ENCODE assay signal across 9 cellular contexts in the genomic region with DNA sequence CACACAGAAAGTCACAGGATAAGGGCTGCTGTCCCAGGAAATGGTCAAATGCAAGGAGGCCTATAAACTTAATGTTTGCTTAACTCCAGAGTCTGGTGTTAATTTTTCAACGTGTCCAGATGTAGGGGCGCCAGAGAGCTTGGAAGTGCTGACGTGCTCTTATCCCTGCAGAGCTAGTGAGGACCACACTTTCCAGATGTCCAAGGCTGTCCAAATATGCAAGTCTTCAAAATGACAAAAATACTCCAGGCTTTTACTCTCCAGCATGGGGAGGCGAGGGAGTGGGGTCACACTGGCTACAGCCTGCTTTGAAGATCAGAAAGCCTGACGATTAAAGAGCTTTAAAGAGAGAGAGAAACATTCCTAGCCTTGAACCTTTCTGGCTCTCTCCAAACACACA. TPM values are rescaled to one million over a fixed set of nuclear protein-coding genes. Genes with fewer than 3 reads are reported as not detected.
DNase-seq lines count a peak whose midpoint lies in the region; ATAC-seq, FAIRE-seq and TF ChIP-seq lines count a peak whose summit lies in the region.
"Had no signal": no experiment of that assay in that cellular context is flagged by ENCODE, and none has a peak within 500 bp of the region (broad histone marks: within the 10 kb centered on the region; RNA-seq: fewer than 3 reads in every experiment).

No MANE protein-coding gene starts in this region.

- H3F3A ChIP-seq in OCI-LY1 (ENCODE audit: insufficient read depth, low read length): no peaks in the 10 kb centered on the region

- H4K20me1 ChIP-seq in DND-41 (ENCODE audit: insufficient read depth, low read length) (no peaks in the 10 kb centered on the region), OCI-LY1 (ENCODE audit: insufficient read depth, low read length) (no peaks in the 10 kb centered on the region)

- H3K9me2 ChIP-seq in OCI-LY1 (ENCODE audit: low read depth, low read length): no peaks in the 10 kb centered on the region

- TF ChIP-seq CTCF in DND-41 (IDR thresholded peaks at IDR 0.05; ENCODE audit: borderline replicate concordance, extremely low read depth, low read length, poor library complexity, severe bottlenecking) (peak; percentile 35), OCI-LY1 (IDR thresholded peaks at IDR 0.05; ENCODE audit: low read length) (peak; percentile 19; the same call in 1 of the 2 replicates), esophagus muscularis mucosa (IDR thresholded peaks at IDR 0.05) (peak; percentile 15 to 42 (median 22)), pancreas (IDR thresholded peaks at IDR 0.05) (peak in 1 of 4 donors; percentile 10)

- FAIRE-seq in pancreas (lab: Jason Lieb, UNC): no peak

- H3K4me2 ChIP-seq in DND-41 (ENCODE audit: insufficient read depth, low read length) (no peak overlapping the region), OCI-LY1 (ENCODE audit: low read length) (no peak overlapping the region)

- no peak overlapping the region for H3K9ac ChIP-seq in DND-41 (ENCODE audit: low read depth, low read length)
- no peak overlapping the region for H3K9ac ChIP-seq in OCI-LY1 (ENCODE audit: low read length)

- H3K4me1 ChIP-seq in DND-41 (ENCODE audit: insufficient read depth, low read length) (no peaks in the 10 kb centered on the region), OCI-LY1 (ENCODE audit: insufficient read depth, low read length, severe bottlenecking) (no peaks in the 10 kb centered on the region), esophagus muscularis mucosa (peaks cover 23 to 42% (median 32%) of the 10 kb centered on the region in 4 donors), pancreas (peaks cover 6 to 9% (median 8%) of the 10 kb centered on the region in 3 donors)

- no peak overlapping the region for H3K27ac ChIP-seq in DND-41 (ENCODE audit: low read length)
- H3K27ac ChIP-seq in OCI-LY1 (ENCODE audit: low read depth, low read length, poor library complexity, severe bottlenecking): no peak overlapping the region
- peak overlapping the region in 2 of 4 donors; percentile 6 to 18 for H3K27ac ChIP-seq in esophagus muscularis mucosa (replicated peaks in 1 of 4)
- H3K27ac ChIP-seq in pancreas: no peak overlapping the region

- TF ChIP-seq EP300 in esophagus muscularis mucosa (IDR thresholded peaks at IDR 0.05): no peak

- H2AFZ ChIP-seq in DND-41 (ENCODE audit: low read depth, low read length): no peak overlapping the region
- H2AFZ ChIP-seq in OCI-LY1 (ENCODE audit: low read length): no peak overlapping the region

- ATAC-seq in DND-41 (ENCODE audit: insufficient read depth, low read depth) (no peak), pancreas (peak in 3 of 4 donors; percentile 52 to 59 (median 54)), HG02852 (IDR thresholded peaks at IDR 0.05; ENCODE audit: unreplicated experiment) (no peak), GM19463 (IDR thresholded peaks at IDR 0.05; ENCODE audit: unreplicated experiment) (no peak)

- intact Hi-C loops in esophagus muscularis mucosa (cut with DNase I): loop anchor here (5.0 kb wide), 1 partner anchor 174 kb away; a partner anchor contains a TSS
- intact Hi-C loops in pancreas (cut with DNase I): loop anchor here in 2 of 3 donors (5.0 to 10.0 kb wide), 2 partner anchors 151 to 269 kb away; no protein-coding TSS in a partner anchor

- H3K27me3 ChIP-seq in DND-41 (ENCODE audit: insufficient read depth, low read length, poor library complexity) (no peaks in the 10 kb centered on the region), OCI-LY1 (ENCODE audit: insufficient read depth, low read length) (no peaks in the 10 kb centered on the region), esophagus muscularis mucosa (no peaks in the 10 kb centered on the region), pancreas (no peaks in the 10 kb centered on the region)

- no peaks in the 10 kb centered on the region for H3K9me3 ChIP-seq in DND-41 (ENCODE audit: insufficient read depth, low read length, severe bottlenecking)
- no peaks in the 10 kb centered on the region for H3K9me3 ChIP-seq in OCI-LY1 (ENCODE audit: low read length)
- H3K9me3 ChIP-seq in esophagus muscularis mucosa: no peaks in the 10 kb centered on the region
- H3K9me3 ChIP-seq in pancreas: no peaks in the 10 kb centered on the region

- 33% methylated on average over 5 of the region's 5 CpGs for WGBS in esophagus muscularis mucosa
- 25 to 27% methylated on average over 5 of the region's 5 CpGs for WGBS in pancreas, 2 donors

- no peak for TF ChIP-seq POLR2A in esophagus muscularis mucosa (IDR thresholded peaks at IDR 0.05; ENCODE audit: low read depth)

- H3K36me3 ChIP-seq in DND-41 (ENCODE audit: insufficient read depth, low read length) (no peaks in the 10 kb centered on the region), OCI-LY1 (ENCODE audit: insufficient read depth, low read length) (no peaks in the 10 kb centered on the region), esophagus muscularis mucosa (no peaks in the 10 kb centered on the region), pancreas (no peaks in the 10 kb centered on the region)

- H3K4me3 ChIP-seq in DND-41 (ENCODE audit: low read depth in 1 of 2, low read length in 2 of 2): no peak overlapping the region
- no peak overlapping the region for H3K4me3 ChIP-seq in OCI-LY1 (ENCODE audit: low read depth, low read length, poor library complexity, severe bottlenecking)
- H3K4me3 ChIP-seq in esophagus muscularis mucosa: no peak overlapping the region
- H3K4me3 ChIP-seq in pancreas: no peak overlapping the region

- no peak for DNase-seq in DND-41
- no peak for DNase-seq in esophagus muscularis mucosa (ENCODE audit: extremely low spot score)
- DNase-seq in pancreas: peak in 3 of 6 donors; percentile 33 to 53 (median 37)
- DNase-seq in NOMO-1 (lab: John Stamatoyannopoulos, UW; ENCODE audit: unreplicated experiment in 2 of 2): no peak
- no peak for DNase-seq in mesenteric fat pad (ENCODE audit: low spot score)
- DNase-seq: naive B cell had no signal

- H3K79me2 ChIP-seq in DND-41 (ENCODE audit: insufficient read depth, low read length) (no peaks in the 10 kb centered on the region), OCI-LY1 (ENCODE audit: insufficient read depth, low read length) (no peaks in the 10 kb centered on the region)

RNA-seq across cellular contexts. Expression of a gene that starts 57.6 kb away (rescaled TPM):
- total RNA-seq in esophagus muscularis mucosa (1 to 10 TPM in 1 of 4 donors, under 1 TPM in 3; 0.19 to 1.7 (median 0.45) TPM), pancreas (under 1 TPM in 4 of 6 donors, not detected in 2; 0.03 to 0.16 (median 0.10) TPM), mesenteric fat pad (1.3 TPM)
- under 1 TPM; 0.15 to 0.16 TPM for polyA plus RNA-seq in pancreas

Comparison
In these comparisons a context has a peak if more than half of its experiments do, and no peak if none do; other contexts are left out.
1. ATAC-seq: peak in pancreas (3 of 4); none in DND-41 (single experiment), HG02852 (single experiment) and GM19463 (single experiment).